Comparison of ENCODE assay signal across 17 cellular contexts in the genomic region with DNA sequence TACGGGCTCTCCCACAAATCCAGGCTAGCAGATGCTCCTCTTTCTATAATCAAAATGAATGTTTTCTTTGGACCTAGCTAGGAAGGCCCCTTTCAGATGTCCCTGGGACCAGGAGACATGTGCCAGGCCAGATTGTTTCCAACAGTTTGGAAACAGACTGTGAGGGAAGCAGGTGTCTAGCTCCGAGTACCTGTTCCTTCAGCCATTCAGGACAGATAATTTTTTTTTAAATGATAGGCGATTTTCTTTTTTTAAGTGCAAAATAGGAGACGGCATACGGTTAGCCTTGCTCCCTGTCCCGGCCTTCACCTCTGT.
DNase-seq lines count a peak whose midpoint lies in the region; ATAC-seq and TF ChIP-seq lines count a peak whose summit lies in the region.
"Had no signal": no experiment of that assay in that cellular context is flagged by ENCODE, and none has a peak within 500 bp of the region (broad histone marks: within the 10 kb centered on the region; RNA-seq: fewer than 3 reads in every experiment).

No MANE protein-coding gene starts in this region.

- H3K9me3 ChIP-seq in muscle layer of colon (ENCODE audit: low read length) = no peaks in the 10 kb centered on the region
- H3K9me3 ChIP-seq in vagina = no peaks in the 10 kb centered on the region

- H3K9ac ChIP-seq in muscle layer of colon (ENCODE audit: low read length) = no peak overlapping the region
- no peak overlapping the region for H3K9ac ChIP-seq in rectal smooth muscle tissue (ENCODE audit: low read length)
- H3K9ac ChIP-seq: GM23248 had no signal

- peak overlapping the region; percentile 49 for H3K27ac ChIP-seq in muscle layer of colon (ENCODE audit: low read depth, low read length)
- peak overlapping the region; percentile 43 for H3K27ac ChIP-seq in rectal smooth muscle tissue (ENCODE audit: low read depth, low read length)
- H3K27ac ChIP-seq in vagina = peak overlapping the region; percentile 2
- H3K27ac ChIP-seq: GM23248 had no signal

- intact Hi-C loops in vagina (cut with DNase I) = no loop called here

- H3K4me3 ChIP-seq in muscle layer of colon (ENCODE audit: low read depth in 1 of 2, low read length in 2 of 2) (peak overlapping the region in 1 of 2 donors; percentile 15), rectal smooth muscle tissue (ENCODE audit: low read length) (no peak overlapping the region), vagina (no peak overlapping the region)
- H3K4me3 ChIP-seq: GM12878, GM23248 had no signal

- no peak for TF ChIP-seq POLR2A in vagina (IDR thresholded peaks at IDR 0.05)

- H3K27me3 ChIP-seq in muscle layer of colon (ENCODE audit: control insufficient read depth in 1 of 2, insufficient read depth in 2 of 2, low read length in 2 of 2) (no peaks in the 10 kb centered on the region), rectal smooth muscle tissue (ENCODE audit: control insufficient read depth, insufficient read depth, low read length) (no peaks in the 10 kb centered on the region), vagina (no peaks in the 10 kb centered on the region)

- ATAC-seq in GM18861 (IDR thresholded peaks at IDR 0.05; ENCODE audit: unreplicated experiment) = no peak
- ATAC-seq in GM18870 (IDR thresholded peaks at IDR 0.05; ENCODE audit: unreplicated experiment) = no peak
- ATAC-seq: GM12878 had no signal

- H3K36me3 ChIP-seq in muscle layer of colon (ENCODE audit: insufficient read depth, low read length) (no peaks in the 10 kb centered on the region), rectal smooth muscle tissue (ENCODE audit: control insufficient read depth, insufficient read depth, low read length) (no peaks in the 10 kb centered on the region), vagina (no peaks in the 10 kb centered on the region)

- no peak for TF ChIP-seq CTCF in vagina (IDR thresholded peaks at IDR 0.05)

- peaks cover 27% of the 10 kb centered on the region for H3K4me1 ChIP-seq in muscle layer of colon (ENCODE audit: insufficient read depth, low read length)
- H3K4me1 ChIP-seq in rectal smooth muscle tissue (ENCODE audit: control insufficient read depth, insufficient read depth, low read length) = peaks cover 17% of the 10 kb centered on the region
- H3K4me1 ChIP-seq in vagina = peaks cover 17% of the 10 kb centered on the region

- DNase-seq in cerebellar cortex (ENCODE audit: low spot score) (peak; percentile 85), vagina (ENCODE audit: extremely low spot score in 2 of 2) (no peak)
- DNase-seq in activated effector memory CD4-positive, alpha-beta T cell treated with Interleukin-2 at 50 U/mL for 16 hours = no peak
- DNase-seq in stimulated activated CD4-positive, alpha-beta T cell treated with anti-CD3 and anti-CD28 coated beads, Interleukin-2, amount 100 ng/mL, for 48 hours = no peak
- DNase-seq: Calu3; CD4-positive, alpha-beta memory T cell; COR-L47; DND-41; GDM1; GM23248; H7; HCEC 1CT had no signal
